ENCODE assay signal across 23 cellular contexts in the genomic region with DNA sequence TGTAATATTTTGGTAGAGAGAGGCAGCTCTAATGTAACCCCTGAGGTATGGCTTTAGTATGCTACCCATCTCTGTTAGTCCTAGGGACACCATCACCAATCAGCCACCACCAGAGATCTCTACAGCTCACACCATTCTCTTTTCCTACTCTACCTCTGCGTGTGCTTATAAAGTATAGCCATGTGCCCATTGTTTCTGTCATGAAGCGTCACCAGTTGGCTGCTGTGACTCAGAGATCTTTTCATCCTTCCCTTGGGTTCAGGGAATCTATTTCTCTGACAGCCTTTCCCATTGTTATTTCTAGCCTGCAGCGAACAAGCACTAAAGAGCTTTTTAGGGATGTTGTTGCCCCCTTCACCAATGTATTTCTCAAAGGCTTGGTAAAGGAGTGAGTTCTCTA.
"Had no signal": no experiment of that assay in that cellular context is flagged by ENCODE, and none has a peak within 500 bp of the region (broad histone marks: within the 10 kb centered on the region; RNA-seq: fewer than 3 reads in every experiment).

No MANE protein-coding gene starts in this region.

- H3K36me3 Mint-ChIP-seq: natural killer cell had no signal

- H3K27ac Mint-ChIP-seq: activated CD8-positive, alpha-beta T cell treated with anti-CD3 and anti-CD28 coated beads, Interleukin-2, amount 10 ng/mL, durations not matched to agents 7 days and 5 days; activated naive CD4-positive, alpha-beta T cell treated with anti-CD3 and anti-CD28 coated beads, Interleukin-2, amount 50 U/mL, for 24 hours; natural killer cell had no signal

- H3K9ac ChIP-seq: parathyroid adenoma had no signal

- H3K9me3 Mint-ChIP-seq: activated naive CD4-positive, alpha-beta T cell treated with anti-CD3 and anti-CD28 coated beads, Interleukin-2, amount 50 U/mL, for 24 hours; natural killer cell; stimulated activated naive B cell treated with anti-CD40 and anti-IgM and Interleukin-4, amounts not matched to agents 10 μg/mL and 1 μg/mL and 100 μg/mL, for 72 hours had no signal

- H3K9me3 ChIP-seq: adrenal gland, esophagus muscularis mucosa, left ventricle myocardium inferior, neutrophil, tibial nerve, uterus had no signal

- H3K4me1 ChIP-seq: uterus had no signal

- H3K4me3 Mint-ChIP-seq: activated CD8-positive, alpha-beta T cell treated with anti-CD3 and anti-CD28 coated beads, Interleukin-2, amount 10 ng/mL, durations not matched to agents 7 days and 5 days; activated naive CD4-positive, alpha-beta T cell treated with anti-CD3 and anti-CD28 coated beads, Interleukin-2, amount 50 U/mL, for 24 hours; natural killer cell; stimulated activated naive B cell treated with anti-CD40 and anti-IgM and Interleukin-4, amounts not matched to agents 10 μg/mL and 1 μg/mL and 100 μg/mL, for 72 hours had no signal

- H3K27ac ChIP-seq: coronary artery, esophagus muscularis mucosa, foreskin keratinocyte, left ventricle myocardium inferior, neutrophil, parathyroid adenoma, tibial nerve, uterus had no signal

- H2AFZ ChIP-seq: parathyroid adenoma had no signal

- H3K4me1 Mint-ChIP-seq: activated naive CD4-positive, alpha-beta T cell treated with anti-CD3 and anti-CD28 coated beads, Interleukin-2, amount 50 U/mL, for 24 hours; natural killer cell had no signal

- H3K4me3 ChIP-seq: adrenal gland, coronary artery, esophagus muscularis mucosa, left ventricle myocardium inferior, tibial nerve, uterus had no signal

- H3K27me3 Mint-ChIP-seq: activated naive CD4-positive, alpha-beta T cell treated with anti-CD3 and anti-CD28 coated beads, Interleukin-2, amount 50 U/mL, for 24 hours; stimulated activated naive B cell treated with anti-CD40 and anti-IgM and Interleukin-4, amounts not matched to agents 10 μg/mL and 1 μg/mL and 100 μg/mL, for 72 hours had no signal

- H3K36me3 ChIP-seq: adrenal gland, esophagus muscularis mucosa, left ventricle myocardium inferior, neutrophil, tibial nerve, uterus had no signal

- H3K27me3 ChIP-seq: adrenal gland, esophagus muscularis mucosa, foreskin keratinocyte, neutrophil, tibial nerve, uterus had no signal

- ATAC-seq: activated CD8-positive, alpha-beta T cell treated with anti-CD3 and anti-CD28 coated beads, Interleukin-2, amount 10 ng/mL, durations not matched to agents 7 days and 5 days; foreskin keratinocyte; natural killer cell; stimulated activated naive B cell treated with anti-CD40 and anti-IgM and Interleukin-4, amounts not matched to agents 10 μg/mL and 1 μg/mL and 100 μg/mL, for 72 hours had no signal

- DNase-seq: activated CD8-positive, alpha-beta memory T cell treated with anti-CD3 and anti-CD28 coated beads, Interleukin-2, amount 50 U/mL, for 4 hours; activated CD8-positive, alpha-beta T cell treated with anti-CD3 and anti-CD28 coated beads, Interleukin-2, amount 10 ng/mL, durations not matched to agents 7 days and 5 days; activated effector memory CD4-positive, alpha-beta T cell treated with anti-CD3 and anti-CD28 coated beads, Interleukin-2, amount 50 U/mL, for 16 hours; activated T-cell treated with anti-CD3 and anti-CD28 coated beads, Interleukin-2, amount 50 U/mL, for 48 hours; adrenal gland; central memory CD4-positive, alpha-beta T cell; foreskin keratinocyte; glutamatergic neuron; left ventricle myocardium inferior; mesendoderm; natural killer cell; stimulated activated CD4-positive, alpha-beta T cell treated with anti-CD3 and anti-CD28 coated beads, Interleukin-15, amount 100 ng/mL, for 24 hours; stimulated activated CD4-positive, alpha-beta T cell treated with anti-CD3 and anti-CD28 coated beads, Interleukin-4, amount 100 ng/mL, for 1 hour; stimulated activated naive B cell treated with anti-CD40 and anti-IgM and Interleukin-4, amounts not matched to agents 10 μg/mL and 1 μg/mL and 100 μg/mL, for 72 hours; T-helper 1 cell; T1000; uterus had no signal
